In genomic region chr3:130379274-130379673, GRCh38 we compare ENCODE assay signal across 16 cellular contexts. TPM values are rescaled to one million over a fixed set of nuclear protein-coding genes. Genes with fewer than 3 reads are reported as not detected.
DNase-seq lines count a peak whose midpoint lies in the region; ATAC-seq and TF ChIP-seq lines count a peak whose summit lies in the region.
"Had no signal": no experiment of that assay in that cellular context is flagged by ENCODE, and none has a peak within 500 bp of the region (broad histone marks: within the 10 kb centered on the region; RNA-seq: fewer than 3 reads in every experiment).

No MANE protein-coding gene starts in this region.

- no peak overlapping the region for H3K9ac ChIP-seq in adipocyte (ENCODE audit: low read length)

- DNase-seq in ELR (ENCODE audit: low read depth) (peak; percentile 4), adipocyte (ENCODE audit: low read depth) (peak; percentile 4), fibroblast of villous mesenchyme (ENCODE audit: low read depth) (peak; percentile 52), skeletal muscle cell (ENCODE audit: low read depth) (peak; percentile 60), upper lobe of left lung (no peak), NCI-H1694 treated with DMSO at 0.1 percent for 48 hours (lab: John Stamatoyannopoulos, UW) (no peak), T-helper 9 cell (no peak)
- no peak for DNase-seq in activated effector memory CD4-positive, alpha-beta T cell treated with Interleukin-2 at 50 U/mL for 16 hours
- DNase-seq: Caco-2, GOT3, NCI-H1105, NCI-H187, NCI-H69 had no signal

- H3K4me1 ChIP-seq in adipocyte (ENCODE audit: control insufficient read depth, insufficient read depth, low read length) (no peaks in the 10 kb centered on the region), upper lobe of left lung (no peaks in the 10 kb centered on the region)
- H3K4me1 ChIP-seq: A549, Caco-2 had no signal

- 87 to 90% methylated on average over 6 of the region's 6 CpGs for WGBS in upper lobe of left lung, 2 donors

- H3K36me3 ChIP-seq in adipocyte (ENCODE audit: control insufficient read depth, insufficient read depth, low read length, severe bottlenecking) (no peaks in the 10 kb centered on the region), upper lobe of left lung (no peaks in the 10 kb centered on the region)

- no peak for TF ChIP-seq POLR2A in upper lobe of left lung (IDR thresholded peaks at IDR 0.05)

- H3K9me3 ChIP-seq in adipocyte (ENCODE audit: control insufficient read depth, low read length) (no peaks in the 10 kb centered on the region), upper lobe of left lung (no peaks in the 10 kb centered on the region)
- H3K9me3 ChIP-seq: A549, Caco-2 had no signal

- no peak overlapping the region for H3K27ac ChIP-seq in upper lobe of left lung
- H3K27ac ChIP-seq: A549 had no signal

- TF ChIP-seq EP300 in upper lobe of left lung (IDR thresholded peaks at IDR 0.05), result no peak

- TF ChIP-seq CTCF in fibroblast of villous mesenchyme (IDR thresholded peaks at IDR 0.05; ENCODE audit: insufficient read depth, low read depth, low read length), result no peak
- no peak for TF ChIP-seq CTCF in upper lobe of left lung (IDR thresholded peaks at IDR 0.05)

- ATAC-seq in upper lobe of left lung (ENCODE audit: low FRiP score in 2 of 2), result no peak
- ATAC-seq: A549, K562 had no signal

- H3K4me3 ChIP-seq in adipocyte (ENCODE audit: low read length) (no peak overlapping the region), fibroblast of villous mesenchyme (ENCODE audit: low read depth, low read length) (no peak overlapping the region), skeletal muscle cell (ENCODE audit: low read depth, low read length) (no peak overlapping the region), upper lobe of left lung (no peak overlapping the region)
- H3K4me3 ChIP-seq: A549, K562 had no signal

- peaks cover 8% of the 10 kb centered on the region for H3K27me3 ChIP-seq in adipocyte (replicated peaks; ENCODE audit: control insufficient read depth, insufficient read depth, low read length)
- no peaks in the 10 kb centered on the region for H3K27me3 ChIP-seq in upper lobe of left lung

RNA-seq across cellular contexts. Expression of gene COL6A5, which starts 33.8 kb away (rescaled TPM):
- under 0.01 TPM in 2 replicates for total RNA-seq in fibroblast of villous mesenchyme
- 1 to 10 TPM; 1.7 to 6.1 (median 3.9) TPM for total RNA-seq in upper lobe of left lung
- total RNA-seq: Caco-2, MCF 10A had no signal

Comparison
In these comparisons a context has a peak if more than half of its experiments do, and no peak if none do; other contexts are left out.
1. DNase-seq: peak in ELR (single experiment), adipocyte (single experiment), fibroblast of villous mesenchyme (single experiment) and skeletal muscle cell (single experiment); none in activated effector memory CD4-positive, alpha-beta T cell treated with Interleukin-2 at 50 U/mL for 16 hours (single experiment), upper lobe of left lung (0 of 2), NCI-H1694 treated with DMSO at 0.1 percent for 48 hours (single experiment) and T-helper 9 cell (single experiment).